13 cellular contexts compared by ENCODE assay signal in the genomic region with DNA sequence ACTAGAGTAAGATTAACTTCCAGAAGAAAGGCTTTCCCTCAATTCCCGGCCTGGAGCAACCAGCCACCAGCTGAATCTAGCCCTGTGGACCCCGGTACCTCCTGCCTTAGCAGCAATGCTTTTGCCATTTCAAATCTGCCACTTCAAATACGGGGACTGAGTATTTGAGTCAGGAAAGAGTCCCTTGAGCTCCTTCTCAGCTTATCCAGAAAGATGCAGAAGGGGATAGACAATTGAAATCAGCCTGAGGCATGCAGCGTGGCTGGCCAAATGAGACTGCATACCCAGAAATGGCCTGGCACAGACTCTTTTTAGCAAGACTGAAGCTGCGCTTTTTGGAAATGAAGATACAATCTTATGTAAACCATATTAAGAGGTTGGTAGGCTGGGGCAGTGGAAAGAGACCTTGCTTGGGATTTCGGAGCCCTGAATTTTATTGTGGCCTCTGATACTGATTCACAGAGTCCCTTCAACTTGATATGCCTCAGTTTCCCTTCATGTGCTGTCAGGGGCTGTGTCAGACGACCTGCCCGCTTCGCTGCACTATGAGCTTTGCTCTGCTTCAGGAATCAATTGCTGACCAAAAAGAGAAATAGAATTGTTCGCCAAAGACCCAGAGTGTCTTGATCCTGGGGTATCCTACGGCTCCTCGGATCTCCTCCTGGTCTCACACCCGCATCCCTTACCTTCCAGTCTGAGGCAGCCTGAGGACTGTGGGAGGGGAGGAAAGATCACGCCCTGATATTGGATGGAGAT. TPM values are rescaled to one million over a fixed set of nuclear protein-coding genes. Genes with fewer than 3 reads are reported as not detected.
A peak's percentile ranks its signal among the peaks of the same experiment; 100 is the strongest.
DNase-seq lines count a peak whose midpoint lies in the region; ATAC-seq and TF ChIP-seq lines count a peak whose summit lies in the region.
"Had no signal": no experiment of that assay in that cellular context is flagged by ENCODE, and none has a peak within 500 bp of the region (broad histone marks: within the 10 kb centered on the region; RNA-seq: fewer than 3 reads in every experiment).

No MANE protein-coding gene starts in this region.

- peak overlapping the region; percentile 16 for H3K27ac Mint-ChIP-seq in Caco-2 (ENCODE audit: unreplicated experiment)
- H3K27ac Mint-ChIP-seq in effector memory CD8-positive, alpha-beta T cell = no peak overlapping the region
- H3K27ac Mint-ChIP-seq in nephron = peak overlapping the region in 2 of 3 experiments; percentile 27 to 63

- H3K4me3 ChIP-seq in Caco-2 (ENCODE audit: low read depth, low read length) (peak overlapping the region; percentile 55), NT2/D1 (ENCODE audit: insufficient read length, low read depth) (peak overlapping the region; percentile 41)

- intact Hi-C loops in Caco-2 (cut with micrococcal nuclease; ENCODE audit: unreplicated experiment) = no loop called here

- POLR2A ChIA-PET in Caco-2 (lab: Charles Lee) = interaction anchor here (0.5 kb wide), 1 partner anchor 21 kb away, joined by 3 read pairs; the partner anchor contains the start of gene WDR35

- H3K9me3 ChIP-seq in Caco-2 (no peaks in the 10 kb centered on the region), NT2/D1 (ENCODE audit: insufficient read depth, low read length) (peaks cover 8% of the 10 kb centered on the region; the same call in 1 of the 2 replicates)
- H3K9me3 ChIP-seq: esophagus squamous epithelium, SJSA1, uterus had no signal

- H3K27me3 Mint-ChIP-seq in Caco-2 (ENCODE audit: insufficient read depth, unreplicated experiment) (no peaks in the 10 kb centered on the region), nephron (ENCODE audit: low read depth) (peaks cover 44% of the 10 kb centered on the region)
- H3K27me3 Mint-ChIP-seq in effector memory CD8-positive, alpha-beta T cell = peaks cover 33 to 72% of the 10 kb centered on the region in 2 donors

- H3K4me1 Mint-ChIP-seq in Caco-2 (ENCODE audit: low read depth, unreplicated experiment) (peaks cover 17% of the 10 kb centered on the region), nephron (peaks cover 12% of the 10 kb centered on the region)
- H3K4me1 Mint-ChIP-seq in effector memory CD8-positive, alpha-beta T cell (ENCODE audit: low read depth in 2 of 2) = peaks cover 5 to 9% of the 10 kb centered on the region in 2 donors

- no peaks in the 10 kb centered on the region for H3K36me3 ChIP-seq in Caco-2 (ENCODE audit: control insufficient read depth, insufficient read depth, low read length)
- no peaks in the 10 kb centered on the region for H3K36me3 ChIP-seq in NT2/D1 (ENCODE audit: insufficient read depth, insufficient read length, low read length)
- H3K36me3 ChIP-seq: esophagus squamous epithelium, SJSA1, uterus had no signal

- H3K9me3 Mint-ChIP-seq in Caco-2 (ENCODE audit: unreplicated experiment) (peaks cover 14% of the 10 kb centered on the region), nephron (peaks cover 9% of the 10 kb centered on the region)
- H3K9me3 Mint-ChIP-seq in effector memory CD8-positive, alpha-beta T cell = no peaks in the 10 kb centered on the region

- BruUV-seq in Caco-2 (replicated peaks; lab: Mats Ljungman, UMichigan) = no TSS peak

- H3K36me3 Mint-ChIP-seq in Caco-2 (ENCODE audit: insufficient read depth, unreplicated experiment) = peaks cover 10% of the 10 kb centered on the region
- H3K36me3 Mint-ChIP-seq in effector memory CD8-positive, alpha-beta T cell (ENCODE audit: insufficient read depth) = no peaks in the 10 kb centered on the region
- no peaks in the 10 kb centered on the region for H3K36me3 Mint-ChIP-seq in nephron (ENCODE audit: low read depth)

- no peak for ATAC-seq in effector memory CD8-positive, alpha-beta T cell (replicated peaks)
- no peak for ATAC-seq in GM18517 (IDR thresholded peaks at IDR 0.05; ENCODE audit: unreplicated experiment)

- H3K27me3 ChIP-seq in Caco-2 (replicated peaks; ENCODE audit: control insufficient read depth, insufficient read depth, low read length) = no peaks in the 10 kb centered on the region
- peaks cover 33% of the 10 kb centered on the region for H3K27me3 ChIP-seq in NT2/D1 (ENCODE audit: insufficient read depth, insufficient read length)
- H3K27me3 ChIP-seq: SJSA1, uterus had no signal

- TF ChIP-seq CTCF in Caco-2 (IDR thresholded peaks at IDR 0.05; ENCODE audit: insufficient read depth in 1 of 2, low read depth in 1 of 2, low read length in 1 of 2, severe bottlenecking in 1 of 2, unreplicated experiment in 1 of 2) = no peak
- TF ChIP-seq CTCF in nephron (IDR thresholded peaks at IDR 0.05; ENCODE audit: unreplicated experiment in 3 of 3) = no peak

- peaks cover 17% of the 10 kb centered on the region for H3K4me1 ChIP-seq in Caco-2
- no peaks in the 10 kb centered on the region for H3K4me1 ChIP-seq in NT2/D1 (ENCODE audit: insufficient read depth, insufficient read length)

- DNase-seq in Caco-2 (no peak), NT2/D1 (ENCODE audit: low read depth, low spot score) (no peak), LoVo (ENCODE audit: low spot score) (no peak), NCI-H2171 (lab: John Stamatoyannopoulos, UW) (no peak), mesenteric fat pad (ENCODE audit: low spot score) (no peak)
- no peak for DNase-seq in effector memory CD8-positive, alpha-beta T cell
- DNase-seq: DMS 273 treated with DMSO at 0.1 percent for 48 hours, esophagus squamous epithelium, NCI-H1417 treated with DMSO at 0.1 percent for 48 hours, uterus had no signal

- CTCF ChIA-PET in Caco-2 (lab: Charles Lee) = no interaction called here

- H3K9ac ChIP-seq in NT2/D1 (ENCODE audit: insufficient read length, low read depth) = peak overlapping the region; percentile 59

- H3K4me3 Mint-ChIP-seq in Caco-2 (ENCODE audit: unreplicated experiment) (peak overlapping the region; percentile 71), nephron (peak overlapping the region; percentile 73 to 86 (median 81))
- H3K4me3 Mint-ChIP-seq in effector memory CD8-positive, alpha-beta T cell = peak overlapping the region; percentile 69 to 75

RNA-seq across cellular contexts. Expression of gene MATN3, which starts 1.0 kb away (rescaled TPM):
- total RNA-seq in Caco-2 (2022) = 16.2 and 18.1 TPM in 2 replicates
- total RNA-seq in mesenteric fat pad = 1.2 TPM

RNA-seq across cellular contexts. Expression of gene WDR35, which starts 21.5 kb away (rescaled TPM):
- total RNA-seq in Caco-2 (2022) (7.2 and 8.1 TPM in 2 replicates), mesenteric fat pad (6.6 TPM)

RNA-seq across cellular contexts. Expression of gene LAPTM4A, which starts 40.0 kb away (rescaled TPM):
- total RNA-seq in Caco-2 (2022) = 121 and 140 TPM in 2 replicates
- 221 TPM for total RNA-seq in mesenteric fat pad

Comparison
In these comparisons a context has a peak if more than half of its experiments do, and no peak if none do; other contexts are left out.
1. H3K27ac Mint-ChIP-seq: peak in Caco-2 (single experiment) and nephron (2 of 3); none in effector memory CD8-positive, alpha-beta T cell (0 of 2).
2. Peak in every context shown above with its lines, with median percentiles within 50 percentile points of each other: H3K4me3 Mint-ChIP-seq.